24 cellular contexts compared by ENCODE assay signal in the genomic region with DNA sequence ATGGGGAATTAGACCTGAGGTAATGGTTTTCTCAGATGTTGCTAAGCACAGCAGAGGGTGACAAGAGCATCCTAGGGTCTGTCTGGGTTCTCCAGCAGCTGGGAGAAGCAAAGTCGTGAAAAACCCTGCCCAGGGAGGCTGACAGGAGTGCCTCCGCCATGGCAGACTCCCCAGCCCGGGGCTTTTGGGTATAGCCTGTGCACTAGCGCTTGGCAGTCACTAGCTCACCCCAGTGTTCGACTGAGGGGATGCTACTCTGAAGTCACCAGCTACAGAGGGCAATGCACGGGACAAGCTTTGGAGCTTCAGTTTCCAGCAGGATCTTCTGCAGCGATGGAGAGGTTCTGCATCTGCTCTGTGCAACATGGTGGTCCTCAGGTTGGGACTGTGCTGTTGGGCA.
DNase-seq lines count a peak whose midpoint lies in the region; ATAC-seq and TF ChIP-seq lines count a peak whose summit lies in the region.
"Had no signal": no experiment of that assay in that cellular context is flagged by ENCODE, and none has a peak within 500 bp of the region (broad histone marks: within the 10 kb centered on the region; RNA-seq: fewer than 3 reads in every experiment).

No MANE protein-coding gene starts in this region.

- no peak for TF ChIP-seq CTCF in coronary artery (IDR thresholded peaks at IDR 0.05)

- peak; percentile 25 for DNase-seq in activated CD4-positive, alpha-beta T cell treated with anti-CD3 and anti-CD28 coated beads for 36 hours
- no peak for DNase-seq in activated CD4-positive, alpha-beta T cell treated with anti-CD3 and anti-CD28 coated beads, Interleukin-2, amount 50 U/mL, for 4 hours
- peak; percentile 68 for DNase-seq in H7
- no peak for DNase-seq in T-helper 17 cell
- DNase-seq in left kidney (ENCODE audit: low read depth, low spot score): peak; percentile 23
- no peak for DNase-seq in coronary artery (ENCODE audit: low spot score)
- no peak for DNase-seq in effector CD4-positive, alpha-beta T cell
- no peak for DNase-seq in activated CD4-positive, CD25-positive, alpha-beta regulatory T cell treated with anti-CD3 and anti-CD28 coated beads, Interleukin-2, amount 50 U/mL, for 72 hours
- DNase-seq: activated CD4-positive, alpha-beta T cell treated with anti-CD3 and anti-CD28 coated beads, Interleukin-2, amount 50 U/mL, for 48 hours; activated naive CD4-positive, alpha-beta T cell treated with anti-CD3 and anti-CD28 coated beads, Interleukin-2, amount 50 U/mL, for 16 hours; activated T-cell treated with anti-CD3 and anti-CD28 coated beads, Interleukin-2, amount 50 U/mL, for 4 hours; aorta; CD4-positive, CD25-positive, alpha-beta regulatory T cell; DMS153; effector CD8-positive, alpha-beta T cell; esophagus squamous epithelium; GF-D8; left ventricle myocardium superior; NK-92 treated with Interleukin-12 subunit alpha and Interleukin-12 subunit beta, amount 100 ng/mL, for 24 hours; occipital lobe; RPMI8226 had no signal

- POLR2A ChIA-PET in activated CD4-positive, alpha-beta T cell treated with anti-CD3 and anti-CD28 coated beads for 36 hours (lab: Charles Lee): no interaction called here

- peaks cover 8% of the 10 kb centered on the region for H3K4me1 Mint-ChIP-seq in activated CD4-positive, alpha-beta T cell treated with anti-CD3 and anti-CD28 coated beads for 36 hours
- peaks cover 8% of the 10 kb centered on the region for H3K4me1 Mint-ChIP-seq in T-helper 17 cell

- H3K36me3 Mint-ChIP-seq in activated CD4-positive, alpha-beta T cell treated with anti-CD3 and anti-CD28 coated beads for 36 hours (ENCODE audit: low read depth): no peaks in the 10 kb centered on the region
- peaks cover 7% of the 10 kb centered on the region for H3K36me3 Mint-ChIP-seq in T-helper 17 cell (ENCODE audit: low read depth)

- no peak overlapping the region for H3K4me3 ChIP-seq in H7 (ENCODE audit: insufficient read depth, low read depth, low read length)
- H3K4me3 ChIP-seq in coronary artery: no peak overlapping the region

- H3K9me3 Mint-ChIP-seq in activated CD4-positive, alpha-beta T cell treated with anti-CD3 and anti-CD28 coated beads for 36 hours (ENCODE audit: low read depth): no peaks in the 10 kb centered on the region
- H3K9me3 Mint-ChIP-seq: activated T-cell treated with anti-CD3 and anti-CD28 coated beads, Interleukin-2, amount 50 U/mL, for 4 hours; CD4-positive, CD25-positive, alpha-beta regulatory T cell; central memory CD8-positive, alpha-beta T cell had no signal

- intact Hi-C loops in activated CD4-positive, alpha-beta T cell treated with anti-CD3 and anti-CD28 coated beads for 36 hours (cut with DNase I, micrococcal nuclease): no loop called here

- H3K4me3 Mint-ChIP-seq in activated CD4-positive, alpha-beta T cell treated with anti-CD3 and anti-CD28 coated beads for 36 hours: no peak overlapping the region
- H3K4me3 Mint-ChIP-seq in T-helper 17 cell: no peak overlapping the region
- H3K4me3 Mint-ChIP-seq: activated T-cell treated with anti-CD3 and anti-CD28 coated beads, Interleukin-2, amount 50 U/mL, for 4 hours; CD4-positive, CD25-positive, alpha-beta regulatory T cell; central memory CD8-positive, alpha-beta T cell had no signal

- ATAC-seq in activated CD4-positive, alpha-beta T cell treated with anti-CD3 and anti-CD28 coated beads for 36 hours: peak; percentile 42
- peak; percentile 36 for ATAC-seq in T-helper 17 cell
- ATAC-seq: activated T-cell treated with anti-CD3 and anti-CD28 coated beads, Interleukin-2, amount 50 U/mL, for 4 hours; left ventricle myocardium superior; sciatic nerve had no signal

- no peaks in the 10 kb centered on the region for H3K9me3 ChIP-seq in T-helper 17 cell (ENCODE audit: control insufficient read depth, low read length, poor library complexity, severe bottlenecking)
- H3K9me3 ChIP-seq: esophagus squamous epithelium had no signal

- peaks cover 41% of the 10 kb centered on the region for H3K27me3 Mint-ChIP-seq in activated CD4-positive, alpha-beta T cell treated with anti-CD3 and anti-CD28 coated beads for 36 hours
- H3K27me3 Mint-ChIP-seq in T-helper 17 cell: peaks cover 62% of the 10 kb centered on the region

- H3K27ac Mint-ChIP-seq in activated CD4-positive, alpha-beta T cell treated with anti-CD3 and anti-CD28 coated beads for 36 hours: no peak overlapping the region
- no peak overlapping the region for H3K27ac Mint-ChIP-seq in T-helper 17 cell
- H3K27ac Mint-ChIP-seq: CD4-positive, CD25-positive, alpha-beta regulatory T cell had no signal

- no peaks in the 10 kb centered on the region for H3K36me3 ChIP-seq in H7 (replicated peaks; ENCODE audit: control insufficient read depth, insufficient read depth, low read length)
- H3K36me3 ChIP-seq: esophagus squamous epithelium had no signal

- peaks cover 5% of the 10 kb centered on the region; the same call in 1 of the 2 replicates for H3K27me3 ChIP-seq in H7 (ENCODE audit: control insufficient read depth, insufficient read depth, low read length)

- CTCF ChIA-PET in activated CD4-positive, alpha-beta T cell treated with anti-CD3 and anti-CD28 coated beads for 36 hours (lab: Charles Lee): interaction anchor here (0.6 to 2.5 kb wide), 4 partner anchors 17 to 170 kb away, joined by 3 to 10 read pairs (median 3); no protein-coding TSS in a partner anchor

- H3K27ac ChIP-seq in coronary artery: no peak overlapping the region
- H3K27ac ChIP-seq: KMS-11 had no signal

Comparison
In these comparisons a context has a peak if more than half of its experiments do, and no peak if none do; other contexts are left out.
1. DNase-seq: peak in activated CD4-positive, alpha-beta T cell treated with anti-CD3 and anti-CD28 coated beads for 36 hours (single experiment), H7 (single experiment) and left kidney (single experiment); none in activated CD4-positive, alpha-beta T cell treated with anti-CD3 and anti-CD28 coated beads, Interleukin-2, amount 50 U/mL, for 4 hours (0 of 2), T-helper 17 cell (0 of 3), coronary artery (single experiment), effector CD4-positive, alpha-beta T cell (single experiment) and activated CD4-positive, CD25-positive, alpha-beta regulatory T cell treated with anti-CD3 and anti-CD28 coated beads, Interleukin-2, amount 50 U/mL, for 72 hours (single experiment).